ENCODE assay signal across 1 cellular context in the genomic region with DNA sequence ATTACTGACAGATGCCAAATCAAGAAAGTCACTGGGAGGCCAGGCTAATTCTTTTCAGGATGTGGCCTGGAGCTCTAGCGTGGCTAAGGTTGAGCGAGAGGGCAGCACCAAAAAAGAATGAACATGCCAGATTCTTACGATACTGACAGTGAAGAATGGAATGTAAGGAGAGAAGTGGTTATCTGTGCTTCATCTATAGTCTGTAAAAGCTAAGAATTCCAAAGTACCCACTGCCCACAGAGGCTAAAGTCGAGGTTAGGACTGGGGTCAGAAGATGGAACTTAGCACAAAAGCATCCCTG.
TF ChIP-seq lines count a peak whose summit lies in the region.

No MANE protein-coding gene starts in this region.

TF ChIP-seq in SK-N-SH, 30 proteins besides CTCF, POLR2A, EP300 and RAD21 (continued from another document):
- TF ChIP-seq, protein P1, sequence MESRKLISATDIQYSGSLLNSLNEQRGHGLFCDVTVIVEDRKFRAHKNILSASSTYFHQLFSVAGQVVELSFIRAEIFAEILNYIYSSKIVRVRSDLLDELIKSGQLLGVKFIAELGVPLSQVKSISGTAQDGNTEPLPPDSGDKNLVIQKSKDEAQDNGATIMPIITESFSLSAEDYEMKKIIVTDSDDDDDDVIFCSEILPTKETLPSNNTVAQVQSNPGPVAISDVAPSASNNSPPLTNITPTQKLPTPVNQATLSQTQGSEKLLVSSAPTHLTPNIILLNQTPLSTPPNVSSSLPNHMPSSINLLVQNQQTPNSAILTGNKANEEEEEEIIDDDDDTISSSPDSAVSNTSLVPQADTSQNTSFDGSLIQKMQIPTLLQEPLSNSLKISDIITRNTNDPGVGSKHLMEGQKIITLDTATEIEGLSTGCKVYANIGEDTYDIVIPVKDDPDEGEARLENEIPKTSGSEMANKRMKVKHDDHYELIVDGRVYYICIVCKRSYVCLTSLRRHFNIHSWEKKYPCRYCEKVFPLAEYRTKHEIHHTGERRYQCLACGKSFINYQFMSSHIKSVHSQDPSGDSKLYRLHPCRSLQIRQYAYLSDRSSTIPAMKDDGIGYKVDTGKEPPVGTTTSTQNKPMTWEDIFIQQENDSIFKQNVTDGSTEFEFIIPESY (IDR thresholded peaks at IDR 0.05; ENCODE audit: borderline replicate concordance, low read depth) = no peak
- TF ChIP-seq ELF1 (IDR thresholded peaks at IDR 0.05) = no peak
- TF ChIP-seq NFIC (IDR thresholded peaks at IDR 0.05; ENCODE audit: borderline replicate concordance) = no peak
- TF ChIP-seq RFX5 (IDR thresholded peaks at IDR 0.05; ENCODE audit: low read length) = no peak
- peak; percentile 38; the same call in 1 of the 2 replicates for TF ChIP-seq FOSL2 (IDR thresholded peaks at IDR 0.05; ENCODE audit: borderline replicate concordance, low read depth)
- TF ChIP-seq JUND (IDR thresholded peaks at IDR 0.05) = peak; percentile 57
- peak; percentile 53; the same call in 1 of the 2 replicates for TF ChIP-seq TEAD4 (IDR thresholded peaks at IDR 0.05; ENCODE audit: borderline replicate concordance, insufficient read depth)
- 0 out of 2 replicates have a peak, but pooled peaks have one; percentile 3 for TF ChIP-seq TAF1 (IDR thresholded peaks at IDR 0.05; ENCODE audit: borderline replicate concordance, low read depth, low read length)
- TF ChIP-seq, protein P2, sequence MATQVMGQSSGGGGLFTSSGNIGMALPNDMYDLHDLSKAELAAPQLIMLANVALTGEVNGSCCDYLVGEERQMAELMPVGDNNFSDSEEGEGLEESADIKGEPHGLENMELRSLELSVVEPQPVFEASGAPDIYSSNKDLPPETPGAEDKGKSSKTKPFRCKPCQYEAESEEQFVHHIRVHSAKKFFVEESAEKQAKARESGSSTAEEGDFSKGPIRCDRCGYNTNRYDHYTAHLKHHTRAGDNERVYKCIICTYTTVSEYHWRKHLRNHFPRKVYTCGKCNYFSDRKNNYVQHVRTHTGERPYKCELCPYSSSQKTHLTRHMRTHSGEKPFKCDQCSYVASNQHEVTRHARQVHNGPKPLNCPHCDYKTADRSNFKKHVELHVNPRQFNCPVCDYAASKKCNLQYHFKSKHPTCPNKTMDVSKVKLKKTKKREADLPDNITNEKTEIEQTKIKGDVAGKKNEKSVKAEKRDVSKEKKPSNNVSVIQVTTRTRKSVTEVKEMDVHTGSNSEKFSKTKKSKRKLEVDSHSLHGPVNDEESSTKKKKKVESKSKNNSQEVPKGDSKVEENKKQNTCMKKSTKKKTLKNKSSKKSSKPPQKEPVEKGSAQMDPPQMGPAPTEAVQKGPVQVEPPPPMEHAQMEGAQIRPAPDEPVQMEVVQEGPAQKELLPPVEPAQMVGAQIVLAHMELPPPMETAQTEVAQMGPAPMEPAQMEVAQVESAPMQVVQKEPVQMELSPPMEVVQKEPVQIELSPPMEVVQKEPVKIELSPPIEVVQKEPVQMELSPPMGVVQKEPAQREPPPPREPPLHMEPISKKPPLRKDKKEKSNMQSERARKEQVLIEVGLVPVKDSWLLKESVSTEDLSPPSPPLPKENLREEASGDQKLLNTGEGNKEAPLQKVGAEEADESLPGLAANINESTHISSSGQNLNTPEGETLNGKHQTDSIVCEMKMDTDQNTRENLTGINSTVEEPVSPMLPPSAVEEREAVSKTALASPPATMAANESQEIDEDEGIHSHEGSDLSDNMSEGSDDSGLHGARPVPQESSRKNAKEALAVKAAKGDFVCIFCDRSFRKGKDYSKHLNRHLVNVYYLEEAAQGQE (IDR thresholded peaks at IDR 0.05; ENCODE audit: low read depth, low read length) = no peak
- peak; percentile 93; the same call in 1 of the 2 replicates for TF ChIP-seq RXRA (IDR thresholded peaks at IDR 0.05; ENCODE audit: borderline replicate concordance, low read depth)
- TF ChIP-seq, protein P3, sequence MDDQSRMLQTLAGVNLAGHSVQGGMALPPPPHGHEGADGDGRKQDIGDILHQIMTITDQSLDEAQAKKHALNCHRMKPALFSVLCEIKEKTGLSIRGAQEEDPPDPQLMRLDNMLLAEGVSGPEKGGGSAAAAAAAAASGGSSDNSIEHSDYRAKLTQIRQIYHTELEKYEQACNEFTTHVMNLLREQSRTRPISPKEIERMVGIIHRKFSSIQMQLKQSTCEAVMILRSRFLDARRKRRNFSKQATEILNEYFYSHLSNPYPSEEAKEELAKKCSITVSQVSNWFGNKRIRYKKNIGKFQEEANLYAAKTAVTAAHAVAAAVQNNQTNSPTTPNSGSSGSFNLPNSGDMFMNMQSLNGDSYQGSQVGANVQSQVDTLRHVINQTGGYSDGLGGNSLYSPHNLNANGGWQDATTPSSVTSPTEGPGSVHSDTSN (IDR thresholded peaks at IDR 0.05) = peak; percentile 84
- TF ChIP-seq TCF12 (IDR thresholded peaks at IDR 0.05) = peak; percentile 61
- no peak for TF ChIP-seq FOXM1 (IDR thresholded peaks at IDR 0.05; ENCODE audit: low read depth)
- TF ChIP-seq, protein P4, sequence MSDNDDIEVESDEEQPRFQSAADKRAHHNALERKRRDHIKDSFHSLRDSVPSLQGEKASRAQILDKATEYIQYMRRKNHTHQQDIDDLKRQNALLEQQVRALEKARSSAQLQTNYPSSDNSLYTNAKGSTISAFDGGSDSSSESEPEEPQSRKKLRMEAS (IDR thresholded peaks at IDR 0.05; ENCODE audit: low read depth) = peak; percentile 46; the same call in 1 of the 2 replicates
- peak; percentile 72; the same call in 1 of the 2 replicates for TF ChIP-seq SIN3A (IDR thresholded peaks at IDR 0.05; ENCODE audit: borderline replicate concordance, low read depth, low read length)
- TF ChIP-seq, protein P5, sequence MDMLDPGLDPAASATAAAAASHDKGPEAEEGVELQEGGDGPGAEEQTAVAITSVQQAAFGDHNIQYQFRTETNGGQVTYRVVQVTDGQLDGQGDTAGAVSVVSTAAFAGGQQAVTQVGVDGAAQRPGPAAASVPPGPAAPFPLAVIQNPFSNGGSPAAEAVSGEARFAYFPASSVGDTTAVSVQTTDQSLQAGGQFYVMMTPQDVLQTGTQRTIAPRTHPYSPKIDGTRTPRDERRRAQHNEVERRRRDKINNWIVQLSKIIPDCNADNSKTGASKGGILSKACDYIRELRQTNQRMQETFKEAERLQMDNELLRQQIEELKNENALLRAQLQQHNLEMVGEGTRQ (IDR thresholded peaks at IDR 0.05; ENCODE audit: borderline replicate concordance, low read depth, low read length) = no peak
- no peak for TF ChIP-seq GABPA (IDR thresholded peaks at IDR 0.05; ENCODE audit: low read depth)
- TF ChIP-seq MEF2A (IDR thresholded peaks at IDR 0.05; ENCODE audit: borderline replicate concordance, low read depth) = no peak
